In genomic region chr9:97848237-97848581, GRCh38 we compare ENCODE assay signal across 14 cellular contexts. TPM values are rescaled to one million over a fixed set of nuclear protein-coding genes. Genes with fewer than 3 reads are reported as not detected.
DNase-seq lines count a peak whose midpoint lies in the region; TF ChIP-seq lines count a peak whose summit lies in the region.
"Had no signal": no experiment of that assay in that cellular context is flagged by ENCODE, and none has a peak within 500 bp of the region (broad histone marks: within the 10 kb centered on the region; RNA-seq: fewer than 3 reads in every experiment).

No MANE protein-coding gene starts in this region.

- peaks cover 20 to 32% (median 23%) of the 10 kb centered on the region in 3 donors for H3K4me1 Mint-ChIP-seq in CD8-positive, alpha-beta memory T cell
- no peaks in the 10 kb centered on the region for H3K4me1 Mint-ChIP-seq in progenitor cell of endocrine pancreas (ENCODE audit: low read depth)

- H3K27me3 ChIP-seq in CD8-positive, alpha-beta memory T cell (ENCODE audit: insufficient read depth, low read length, poor library complexity, severe bottlenecking) = peaks cover 46% of the 10 kb centered on the region
- H3K27me3 ChIP-seq in HUES6 (ENCODE audit: control insufficient read depth, insufficient read depth, low read length) = peaks cover 86% of the 10 kb centered on the region

- H3K9me3 Mint-ChIP-seq in CD8-positive, alpha-beta memory T cell = peaks cover 0 to 3% (median 0%) of the 10 kb centered on the region in 5 donors
- H3K9me3 Mint-ChIP-seq in progenitor cell of endocrine pancreas (ENCODE audit: low read depth) = no peaks in the 10 kb centered on the region
- H3K9me3 Mint-ChIP-seq: stimulated activated naive CD8-positive, alpha-beta T cell treated with anti-CD3 and anti-CD28 coated beads, Interleukin-15, Interleukin-2, amounts not matched to agents 100 ng/mL and 50 ng/mL, for 24 hours; T-helper 2 cell treated with Interferon-gamma antibody and Interleukin-4, amounts not matched to agents 5 μg/mL and 100 μg/mL, for 36 hours had no signal

- H3K4me1 ChIP-seq in CD8-positive, alpha-beta memory T cell (ENCODE audit: insufficient read depth, low read length) = peaks cover 26% of the 10 kb centered on the region
- peaks cover 30% of the 10 kb centered on the region for H3K4me1 ChIP-seq in HUES6 (ENCODE audit: control insufficient read depth, insufficient read depth, low read length)

- TF ChIP-seq CTCF in epithelial cell of esophagus (IDR thresholded peaks at IDR 0.05; ENCODE audit: insufficient read depth, low read depth, low read length, missing control alignments) (peak; percentile 40), progenitor cell of endocrine pancreas (IDR thresholded peaks at IDR 0.05; ENCODE audit: unreplicated experiment) (peak; percentile 27), GM13977 (IDR thresholded peaks at IDR 0.05; ENCODE audit: extremely low read depth, insufficient read depth, missing control alignments) (no peak)

- no peak for DNase-seq in CD8-positive, alpha-beta memory T cell
- DNase-seq in epithelial cell of esophagus (ENCODE audit: low read depth) (no peak), progenitor cell of endocrine pancreas (ENCODE audit: low spot score, unreplicated experiment) (no peak), dedifferentiated amniotic fluid mesenchymal stem cell (ENCODE audit: extremely low spot score) (no peak), GM13977 (ENCODE audit: low spot score) (no peak), NK-92 (lab: John Stamatoyannopoulos, UW; ENCODE audit: unreplicated experiment) (no peak)
- DNase-seq in stimulated activated CD4-positive, alpha-beta T cell treated with anti-CD3 and anti-CD28 coated beads, Interleukin-4, amount 100 ng/mL, for 24 hours = no peak
- DNase-seq: activated CD8-positive, alpha-beta memory T cell treated with anti-CD3 and anti-CD28 coated beads, Interleukin-2, amount 50 U/mL, for 48 hours; caudate nucleus; NCI-H1694 had no signal

- POLR2A ChIA-PET in CD8-positive, alpha-beta memory T cell (lab: Charles Lee) = no interaction called here

- no peak overlapping the region for H3K27ac ChIP-seq in CD8-positive, alpha-beta memory T cell (ENCODE audit: low read depth, low read length)
- H3K27ac ChIP-seq in HUES6 (ENCODE audit: low read depth, low read length) = no peak overlapping the region

- no peak overlapping the region for H3K27ac Mint-ChIP-seq in CD8-positive, alpha-beta memory T cell
- H3K27ac Mint-ChIP-seq in progenitor cell of endocrine pancreas = no peak overlapping the region
- H3K27ac Mint-ChIP-seq: stimulated activated naive CD8-positive, alpha-beta T cell treated with anti-CD3 and anti-CD28 coated beads, Interleukin-15, Interleukin-2, amounts not matched to agents 100 ng/mL and 50 ng/mL, for 24 hours; T-helper 2 cell treated with Interferon-gamma antibody and Interleukin-4, amounts not matched to agents 5 μg/mL and 100 μg/mL, for 36 hours had no signal

- no peaks in the 10 kb centered on the region for H3K36me3 ChIP-seq in CD8-positive, alpha-beta memory T cell (ENCODE audit: insufficient read depth, low read length)
- H3K36me3 ChIP-seq in HUES6 (ENCODE audit: control insufficient read depth, insufficient read depth, low read length) = no peaks in the 10 kb centered on the region

- no peak overlapping the region for H3K9ac ChIP-seq in HUES6 (ENCODE audit: low read length)

- in situ Hi-C loops in GM13977 (cut with MboI; ENCODE audit: low pct_unique_long_range_greater_than_20kb, low sequenced_read_pairs, unreplicated experiment) = no loop called here

- peaks cover 73 to 90% of the 10 kb centered on the region in 2 donors for H3K27me3 Mint-ChIP-seq in CD8-positive, alpha-beta memory T cell
- H3K27me3 Mint-ChIP-seq in progenitor cell of endocrine pancreas = peaks cover 84% of the 10 kb centered on the region

- no peak overlapping the region for H3K4me3 ChIP-seq in CD8-positive, alpha-beta memory T cell (ENCODE audit: low read length)
- peak overlapping the region; percentile 54 for H3K4me3 ChIP-seq in HUES6 (ENCODE audit: low read depth, low read length)
- peak overlapping the region; percentile 7 for H3K4me3 ChIP-seq in epithelial cell of esophagus (ENCODE audit: low read length)

- H3K36me3 Mint-ChIP-seq in CD8-positive, alpha-beta memory T cell = no peaks in the 10 kb centered on the region
- H3K36me3 Mint-ChIP-seq in progenitor cell of endocrine pancreas (ENCODE audit: insufficient read depth) = no peaks in the 10 kb centered on the region

- CTCF ChIA-PET in CD8-positive, alpha-beta memory T cell (lab: Charles Lee) = no interaction called here

- peak overlapping the region in 5 of 7 donors; percentile 4 to 76 (median 33) for H3K4me3 Mint-ChIP-seq in CD8-positive, alpha-beta memory T cell
- H3K4me3 Mint-ChIP-seq in progenitor cell of endocrine pancreas (ENCODE audit: low read depth) = no peak overlapping the region

- H3K9me3 ChIP-seq in CD8-positive, alpha-beta memory T cell (ENCODE audit: low read length) = no peaks in the 10 kb centered on the region
- H3K9me3 ChIP-seq in HUES6 (ENCODE audit: control insufficient read depth, insufficient read depth, low read depth, low read length) = no peaks in the 10 kb centered on the region

RNA-seq across cellular contexts. Expression of gene FOXE1, which starts 4.8 kb away (rescaled TPM):
- under 1 TPM in 1 of 2 experiments, not detected in 1; 0.07 TPM for total RNA-seq in CD8-positive, alpha-beta memory T cell
- polyA plus RNA-seq in CD8-positive, alpha-beta memory T cell = not detected
- 0.29 and 0.38 TPM in 2 replicates for total RNA-seq in progenitor cell of endocrine pancreas
- total RNA-seq: OCI-LY7 had no signal
